ENCODE assay signal across 26 cellular contexts in the genomic region with DNA sequence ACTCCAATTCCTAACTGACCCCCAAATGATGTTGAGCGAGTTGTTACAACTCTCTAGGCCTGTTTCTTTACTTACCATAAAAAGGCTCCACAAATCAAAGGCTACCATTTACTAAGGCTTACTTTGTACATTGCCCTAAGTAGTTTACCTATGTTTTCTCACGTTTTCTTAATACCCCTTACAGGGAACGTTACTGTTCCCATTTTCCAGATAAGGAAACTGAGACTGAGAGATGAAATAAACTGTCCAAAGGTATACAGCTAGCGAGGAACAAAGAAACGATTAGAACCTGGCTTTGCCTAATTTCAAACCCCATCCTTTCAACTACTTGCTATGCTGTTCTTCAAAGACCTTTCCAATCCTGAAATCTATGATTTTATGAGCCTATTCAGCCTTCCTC.
"Had no signal": no experiment of that assay in that cellular context is flagged by ENCODE, and none has a peak within 500 bp of the region (broad histone marks: within the 10 kb centered on the region; RNA-seq: fewer than 3 reads in every experiment).

No MANE protein-coding gene starts in this region.

- H3K36me3 Mint-ChIP-seq: activated naive CD4-positive, alpha-beta T cell treated with anti-CD3 and anti-CD28 coated beads, Interleukin-2, amount 50 U/mL, for 24 hours had no signal

- H3K27me3 ChIP-seq: body of pancreas, SJSA1 had no signal

- H3K27ac Mint-ChIP-seq: activated CD8-positive, alpha-beta T cell treated with anti-CD3 and anti-CD28 coated beads, Interleukin-2, amount 10 ng/mL, durations not matched to agents 7 days and 5 days; activated naive CD4-positive, alpha-beta T cell treated with anti-CD3 and anti-CD28 coated beads, Interleukin-2, amount 50 U/mL, for 24 hours; T-helper 1 cell treated with Interleukin-12 subunit alpha and Interleukin-12 subunit beta and Interleukin-4 antibody, amounts not matched to agents 30 μg/mL and 1 μg/mL, for 36 hours had no signal

- H3K36me3 ChIP-seq: SJSA1 had no signal

- H3K9me3 ChIP-seq: body of pancreas, SJSA1 had no signal

- H3K4me3 Mint-ChIP-seq: activated CD8-positive, alpha-beta T cell treated with anti-CD3 and anti-CD28 coated beads, Interleukin-2, amount 10 ng/mL, durations not matched to agents 7 days and 5 days; activated naive CD4-positive, alpha-beta T cell treated with anti-CD3 and anti-CD28 coated beads, Interleukin-2, amount 50 U/mL, for 24 hours; T-helper 1 cell treated with Interleukin-12 subunit alpha and Interleukin-12 subunit beta and Interleukin-4 antibody, amounts not matched to agents 30 μg/mL and 1 μg/mL, for 36 hours had no signal

- H3K9ac ChIP-seq: KMS-11 had no signal

- H3K4me2 ChIP-seq: KMS-11 had no signal

- FAIRE-seq: RCC 7860 had no signal

- H3K4me1 Mint-ChIP-seq: activated naive CD4-positive, alpha-beta T cell treated with anti-CD3 and anti-CD28 coated beads, Interleukin-2, amount 50 U/mL, for 24 hours had no signal

- ATAC-seq: activated CD4-positive, CD25-positive, alpha-beta regulatory T cell treated with anti-CD3 and anti-CD28 coated beads, Interleukin-2, amount 50 U/mL, for 24 hours; activated CD8-positive, alpha-beta T cell treated with anti-CD3 and anti-CD28 coated beads, Interleukin-2, amount 10 ng/mL, durations not matched to agents 7 days and 5 days; body of pancreas; PC-3; SK-N-SH treated with all-trans-retinoic acid at 6 μM for 48 hours had no signal

- H3K9me3 Mint-ChIP-seq: activated naive CD4-positive, alpha-beta T cell treated with anti-CD3 and anti-CD28 coated beads, Interleukin-2, amount 50 U/mL, for 24 hours; T-helper 1 cell treated with Interleukin-12 subunit alpha and Interleukin-12 subunit beta and Interleukin-4 antibody, amounts not matched to agents 30 μg/mL and 1 μg/mL, for 36 hours had no signal

- DNase-seq: activated CD4-positive, alpha-beta T cell treated with anti-CD3 and anti-CD28 coated beads for 4 hours; activated CD4-positive, alpha-beta T cell treated with anti-CD3 and anti-CD28 coated beads, Interleukin-2, amount 50 U/mL, for 4 hours; activated CD8-positive, alpha-beta memory T cell treated with anti-CD3 and anti-CD28 coated beads, Interleukin-2, amount 50 U/mL, for 48 hours; activated CD8-positive, alpha-beta T cell treated with anti-CD3 and anti-CD28 coated beads, Interleukin-2, amount 10 ng/mL, durations not matched to agents 7 days and 5 days; activated effector memory CD4-positive, alpha-beta T cell treated with Interleukin-2 at 50 U/mL for 16 hours; activated naive CD4-positive, alpha-beta T cell; activated T-cell treated with anti-CD3 and anti-CD28 coated beads, Interleukin-2, amount 50 U/mL, for 1 hour; aorta; body of pancreas; NCI-H1092; NCI-H1417 treated with DMSO at 0.1 percent for 48 hours; NCI-H1694 treated with DMSO at 0.1 percent for 48 hours; NCI-H2029 treated with DMSO at 0.1 percent for 48 hours; NCI-H345; NCI-H510A; NCI-H69; NK-92 treated with Interleukin-12 subunit alpha and Interleukin-12 subunit beta, amount 100 ng/mL, for 24 hours; PC-3; SHP77 had no signal

- H3K4me3 ChIP-seq: body of pancreas, SJSA1 had no signal

- H3K27ac ChIP-seq: body of pancreas, KMS-11, SJSA1 had no signal

- H3K4me1 ChIP-seq: body of pancreas, SJSA1 had no signal
